In the genomic region with DNA sequence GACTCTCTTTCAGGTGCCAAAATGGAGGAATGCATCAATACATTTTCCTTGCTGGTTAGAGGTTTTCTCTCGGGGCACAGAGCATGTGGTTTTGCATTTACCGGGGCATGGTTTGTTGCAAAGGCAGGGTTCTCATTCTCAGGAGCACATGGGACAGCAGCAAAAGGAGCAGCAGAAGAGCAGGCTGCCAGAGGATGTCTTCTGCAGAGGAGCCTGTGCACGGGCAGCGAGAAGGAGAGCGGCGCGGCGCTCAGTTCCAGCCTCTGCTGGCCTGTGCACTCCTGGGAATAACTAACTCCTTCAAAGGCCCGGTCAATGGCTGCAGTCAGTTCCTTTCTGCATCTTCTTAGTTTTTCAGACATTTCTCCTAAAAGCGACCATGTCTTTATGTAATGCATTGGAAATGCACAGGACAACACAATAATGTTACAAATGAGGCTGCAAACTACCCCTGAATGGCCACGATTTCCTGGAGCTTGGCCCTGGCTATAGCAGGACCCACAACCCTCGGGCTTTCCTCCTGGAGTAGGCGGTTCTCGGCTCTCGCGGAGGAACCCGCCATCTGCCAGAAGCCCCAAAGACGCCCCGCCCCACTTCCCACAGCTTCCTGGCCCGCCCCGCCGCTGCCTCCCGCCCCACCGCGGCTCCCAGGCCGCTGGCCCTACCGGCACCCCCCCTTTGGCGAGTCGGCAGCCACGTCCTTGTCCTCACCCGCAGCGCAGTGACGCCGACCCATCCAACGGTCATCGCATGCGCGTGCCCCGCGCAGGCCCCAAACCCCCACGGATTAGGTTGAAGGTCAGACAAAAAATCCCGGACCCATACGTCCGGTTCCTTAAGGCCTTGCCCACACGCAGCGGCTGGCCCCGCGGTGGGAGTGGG, we compare ENCODE assay signal across 8 cellular contexts. TPM values are rescaled to one million over a fixed set of nuclear protein-coding genes. Genes with fewer than 3 reads are reported as not detected.
A peak's percentile ranks its signal among the peaks of the same experiment; 100 is the strongest.
DNase-seq lines count a peak whose midpoint lies in the region; ATAC-seq, FAIRE-seq and TF ChIP-seq lines count a peak whose summit lies in the region.

Gene C3orf62, minus strand, starts transcription at position 758 of the 882 bp plus-strand sequence. Its CDS starts 360 bp downstream, at position 398.

- TF ChIP-seq CTCF in HL-60 (IDR thresholded peaks at IDR 0.05; ENCODE audit: insufficient read depth, low read length) (no peak), chondrocyte (IDR thresholded peaks at IDR 0.05) (no peak)

- H3K4me1 Mint-ChIP-seq in chondrocyte (ENCODE audit: low read depth): peaks cover 3% of the 10 kb centered on the region

- peak; percentile 80 for TF ChIP-seq POLR2A in GM12891 (IDR thresholded peaks at IDR 0.05; ENCODE audit: low read depth, low read length)

- H3K36me3 Mint-ChIP-seq in chondrocyte (ENCODE audit: low read depth): peaks cover 17% of the 10 kb centered on the region

- H3K27me3 Mint-ChIP-seq in chondrocyte (ENCODE audit: low read depth): no peaks in the 10 kb centered on the region

- peak within 1 kb of the TSS; percentile 76 for H3K27ac Mint-ChIP-seq in chondrocyte (ENCODE audit: unreplicated experiment)

- H3K9me3 Mint-ChIP-seq in chondrocyte (ENCODE audit: low read depth): no peaks in the 10 kb centered on the region

- peak within 1 kb of the TSS; percentile 66 for H3K27ac ChIP-seq in HL-60 (replicated peaks)

- ATAC-seq in HG03378 (IDR thresholded peaks at IDR 0.05; ENCODE audit: unreplicated experiment): no peak

- peak; percentile 93 for FAIRE-seq in GM12891 (lab: Jason Lieb, UNC)

- DNase-seq in GM12891 (ENCODE audit: insufficient read length, low spot score): peak; percentile 76
- peak in 1 of 2 experiments; percentile 86 for DNase-seq in HL-60 (ENCODE audit: low read depth in 1 of 2, low spot score in 1 of 2)
- peak; percentile 68 to 72 for DNase-seq in activated CD4-positive, alpha-beta T cell treated with anti-CD3 and anti-CD28 coated beads for 4 hours
- no peak for DNase-seq in chondrocyte (ENCODE audit: low spot score)
- peak; percentile 78 for DNase-seq in kidney tubule cell (ENCODE audit: low spot score)
- DNase-seq in stimulated activated CD4-positive, alpha-beta T cell treated with anti-CD3 and anti-CD28 coated beads, Interleukin-15, amount 100 ng/mL, for 24 hours: peak; percentile 91
- no peak for DNase-seq in NCI-H345 treated with DMSO at 0.1 percent for 48 hours (lab: John Stamatoyannopoulos, UW; ENCODE audit: unreplicated experiment)

- peak within 1 kb of the TSS; percentile 65 for H3K4me3 Mint-ChIP-seq in chondrocyte (ENCODE audit: unreplicated experiment)

- H3K27me3 ChIP-seq in HL-60 (ENCODE audit: insufficient read depth, poor library complexity, severe bottlenecking): no peaks in the 10 kb centered on the region

- no peak within 1 kb of the TSS for H3K4me3 ChIP-seq in HL-60 (replicated peaks; ENCODE audit: insufficient read depth, low read length)

TF ChIP-seq in GM12891, 5 proteins besides CTCF, POLR2A, EP300 and RAD21:
- peak; percentile 88 for TF ChIP-seq POLR2AphosphoS5 (IDR thresholded peaks at IDR 0.05; ENCODE audit: low read depth, low read length)
- TF ChIP-seq PAX5 (IDR thresholded peaks at IDR 0.05; ENCODE audit: insufficient read depth, low read length, severe bottlenecking): no peak
- TF ChIP-seq TAF1 (IDR thresholded peaks at IDR 0.05; ENCODE audit: low read depth, low read length): peak; percentile 43; the same call in 1 of the 2 replicates

RNA-seq across cellular contexts. Expression of gene C3orf62, which starts in this region (rescaled TPM):
- polyA plus RNA-seq in GM12891 (2012; ENCODE audit: low read depth, missing spikeins): 4.0 TPM
- total RNA-seq in chondrocyte: 4.6 to 7.3 TPM (median 6.9 TPM) in 3 replicates

Comparison
In these comparisons a context has a peak if more than half of its experiments do, and no peak if none do; other contexts are left out.
1. DNase-seq: peak in GM12891 (single experiment), activated CD4-positive, alpha-beta T cell treated with anti-CD3 and anti-CD28 coated beads for 4 hours (2 of 2), kidney tubule cell (single experiment) and stimulated activated CD4-positive, alpha-beta T cell treated with anti-CD3 and anti-CD28 coated beads, Interleukin-15, amount 100 ng/mL, for 24 hours (single experiment); none in chondrocyte (single experiment) and NCI-H345 treated with DMSO at 0.1 percent for 48 hours (single experiment).